8 cellular contexts compared by ENCODE assay signal in the genomic region with DNA sequence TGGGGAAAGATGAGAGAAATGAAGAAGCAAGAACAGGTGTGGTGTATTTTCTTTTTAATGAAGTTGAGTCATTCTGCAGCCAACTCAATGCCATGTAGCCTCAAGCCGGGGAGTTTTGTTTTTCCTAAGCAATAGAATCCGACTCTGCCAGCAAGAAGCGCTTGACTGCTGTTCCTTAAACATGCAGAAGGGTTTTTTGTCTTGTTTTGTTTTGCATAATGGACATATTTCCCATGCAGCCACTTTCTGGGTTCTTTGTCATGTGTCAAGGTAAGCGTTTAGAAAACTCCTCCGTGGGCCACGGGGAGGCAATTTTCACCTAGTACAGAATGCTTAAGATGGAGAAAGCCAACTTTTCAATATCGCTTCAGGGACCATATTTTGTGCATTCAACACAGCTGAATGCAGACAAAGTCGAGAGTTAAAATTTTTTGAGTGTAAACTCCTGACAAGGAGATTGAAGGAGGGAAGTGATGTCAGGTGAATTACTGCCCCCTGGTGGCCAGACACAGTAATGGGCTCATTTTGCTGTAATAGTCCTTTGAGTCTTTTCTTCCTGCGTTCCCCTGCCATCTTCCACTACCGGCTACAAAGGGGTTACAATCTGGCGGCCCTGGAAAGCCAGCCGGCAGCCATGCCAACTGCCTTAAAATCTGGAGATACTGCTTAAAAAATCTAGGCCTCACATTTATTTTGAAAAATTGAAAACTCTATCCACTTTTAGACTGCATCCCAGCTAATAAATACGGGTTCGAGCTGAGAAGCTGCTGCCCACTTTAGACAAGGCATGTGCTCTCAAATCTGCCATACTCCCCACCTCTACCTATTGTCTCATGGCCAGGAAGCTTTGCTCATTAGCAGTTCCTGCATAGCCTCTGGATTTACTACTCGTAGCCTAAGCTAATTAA. TPM values are rescaled to one million over a fixed set of nuclear protein-coding genes. Genes with fewer than 3 reads are reported as not detected.
A peak's percentile ranks its signal among the peaks of the same experiment; 100 is the strongest.
DNase-seq lines count a peak whose midpoint lies in the region; ATAC-seq and TF ChIP-seq lines count a peak whose summit lies in the region.

No MANE protein-coding gene starts in this region.

- H3K9me3 Mint-ChIP-seq in T-cell = no peaks in the 10 kb centered on the region

- H3K4me1 Mint-ChIP-seq in T-cell = peaks cover 23 to 36% (median 29%) of the 10 kb centered on the region in 3 donors

- WGBS in adrenal gland, 4 donors = 21 to 29% (median 27%) methylated on average over 15 of the region's 15 CpGs

- DNase-seq in SKM-1 (lab: John Stamatoyannopoulos, UW; ENCODE audit: unreplicated experiment) (peak; percentile 1), SKM-1 treated with dmso at 0.1 percent for 144 hours (lab: John Stamatoyannopoulos, UW; ENCODE audit: unreplicated experiment) (no peak), NAMALWA (ENCODE audit: low spot score) (peak; percentile 87), T-cell (peak; percentile 43 to 77 (median 68)), adrenal gland (peak; percentile 60 to 92 (median 75)), hippocampal formation (lab: John Stamatoyannopoulos, UW) (peak; percentile 59 to 69), sciatic nerve (ENCODE audit: low spot score) (peak; percentile 85)

- peak; percentile 73 to 96 (median 86) for TF ChIP-seq CTCF in adrenal gland (IDR thresholded peaks at IDR 0.05)

- intact Hi-C loops in adrenal gland (cut with DNase I) = loop anchor here in 1 of 2 donors (10.0 kb wide), 1 partner anchor 103 kb away; no protein-coding TSS in a partner anchor
- intact Hi-C loops in sciatic nerve (cut with DNase I) = no loop called here

- H3K36me3 Mint-ChIP-seq in T-cell = no peaks in the 10 kb centered on the region

- H3K27ac ChIP-seq in adrenal gland = peak overlapping the region in 2 of 5 donors; percentile 10 to 11

- peak overlapping the region in 1 of 4 donors; percentile 32 for H3K4me3 ChIP-seq in adrenal gland

- CTCF ChIA-PET in T-cell (lab: Charles Lee) = interaction anchor here (0.5 to 1.1 kb wide), 5 partner anchors 11 to 118 kb away, joined by 3 to 6 read pairs (median 3); no protein-coding TSS in a partner anchor

- H3K27me3 ChIP-seq in adrenal gland = no peaks in the 10 kb centered on the region

- H3K4me3 Mint-ChIP-seq in T-cell = peak overlapping the region in 2 of 3 donors; percentile 25 to 28

- ATAC-seq in T-cell (replicated peaks in 1 of 4) = no peak
- ATAC-seq in sciatic nerve = no peak
- no peak for ATAC-seq in GM18498 (IDR thresholded peaks at IDR 0.05; ENCODE audit: unreplicated experiment)

- no peaks in the 10 kb centered on the region for H3K36me3 ChIP-seq in adrenal gland (replicated peaks in 1 of 2)

- TF ChIP-seq POLR2A in adrenal gland (IDR thresholded peaks at IDR 0.05) = no peak

- peaks cover 0 to 1% of the 10 kb centered on the region in 2 donors for H3K27me3 Mint-ChIP-seq in T-cell

- H3K27ac Mint-ChIP-seq in T-cell = no peak overlapping the region

- H3K4me1 ChIP-seq in adrenal gland (replicated peaks in 1 of 2) = peaks cover 24 to 25% of the 10 kb centered on the region in 2 donors

- H3K9me3 ChIP-seq in adrenal gland (replicated peaks in 1 of 3) = no peaks in the 10 kb centered on the region

- POLR2A ChIA-PET in T-cell (lab: Charles Lee) = no interaction called here

RNA-seq across cellular contexts. Expression of a gene that starts 3.2 kb away (rescaled TPM):
- total RNA-seq in T-cell (1 to 10 TPM; 5.0 to 9.3 (median 7.8) TPM), adrenal gland (10 to 100 TPM in 7 of 8 donors, 1 to 10 TPM in 1; 6.2 to 77.5 (median 13.0) TPM), sciatic nerve (8.2 TPM)
- polyA plus RNA-seq in adrenal gland = 10 to 100 TPM in 1 of 3 donors, 1 to 10 TPM in 2; 2.7 to 71.6 (median 2.8) TPM

RNA-seq across cellular contexts. Expression of a gene that starts 49.1 kb away (rescaled TPM):
- total RNA-seq in T-cell (100 to 1,000 TPM in 1 of 5 donors, 10 to 100 TPM in 4; 76.3 to 107 (median 84.9) TPM), adrenal gland (10 to 100 TPM; 34.2 to 79.3 (median 46.8) TPM), sciatic nerve (56.4 TPM)
- polyA plus RNA-seq in adrenal gland = 10 to 100 TPM; 27.5 to 30.8 (median 30.1) TPM

RNA-seq across cellular contexts. Expression of a gene that starts 50.5 kb away (rescaled TPM):
- total RNA-seq in T-cell (100 to 1,000 TPM; 108 to 190 (median 130) TPM), adrenal gland (1,000 to 10,000 TPM in 1 of 8 donors, 100 to 1,000 TPM in 7; 312 to 1,219 (median 431) TPM), sciatic nerve (132 TPM)
- polyA plus RNA-seq in adrenal gland = 100 to 1,000 TPM; 209 to 431 (median 272) TPM
